22 cellular contexts compared by ENCODE assay signal in the genomic region with DNA sequence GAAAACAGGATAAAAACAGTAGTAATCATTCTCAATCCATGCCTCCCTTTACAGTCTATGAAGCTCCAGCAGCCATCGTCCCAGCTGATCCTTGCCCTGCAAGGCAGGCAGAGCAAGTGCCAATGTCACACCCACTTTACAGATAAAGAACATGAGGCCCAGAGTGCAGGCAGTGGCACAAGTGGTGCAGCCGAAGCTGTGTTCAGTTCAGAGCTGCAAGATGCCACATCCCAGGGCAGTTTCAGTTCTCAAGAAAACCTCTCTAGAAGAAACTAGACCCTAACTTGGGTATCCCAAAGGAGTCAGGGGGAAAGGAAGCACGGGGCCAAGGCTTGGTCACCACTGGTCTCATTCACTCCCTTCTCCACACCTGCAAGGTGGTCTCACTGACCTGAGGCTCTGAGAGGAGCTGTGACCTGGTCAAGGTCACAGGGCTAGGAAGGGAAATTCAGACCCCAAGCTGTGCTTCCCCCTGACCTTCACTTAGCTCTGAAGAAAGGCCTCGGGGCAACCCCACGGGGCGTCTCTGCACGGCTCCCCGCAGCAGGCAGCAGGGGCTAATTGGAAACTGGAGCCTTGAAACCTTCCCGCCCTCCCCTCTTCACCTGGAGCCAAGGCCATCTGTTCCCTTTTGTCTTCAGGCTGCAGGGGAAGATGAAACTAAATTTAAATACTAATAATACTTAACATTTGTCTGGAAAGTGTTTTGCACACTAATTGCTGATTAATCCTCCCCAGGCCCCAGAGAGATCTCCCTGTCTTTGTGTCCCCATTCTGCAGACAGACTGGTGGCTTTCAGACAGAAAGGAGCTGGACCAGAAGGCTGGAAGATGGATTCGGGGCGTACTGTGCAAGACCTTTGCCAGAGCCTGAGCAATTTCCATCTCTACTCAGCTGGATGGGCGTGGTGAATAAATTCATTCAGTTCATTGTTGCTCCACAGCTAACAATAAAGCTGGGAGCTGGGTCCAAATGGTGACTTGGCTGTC. TPM values are rescaled to one million over a fixed set of nuclear protein-coding genes. Genes with fewer than 3 reads are reported as not detected.
DNase-seq lines count a peak whose midpoint lies in the region; ATAC-seq, FAIRE-seq and TF ChIP-seq lines count a peak whose summit lies in the region.
"Had no signal": no experiment of that assay in that cellular context is flagged by ENCODE, and none has a peak within 500 bp of the region (broad histone marks: within the 10 kb centered on the region; RNA-seq: fewer than 3 reads in every experiment).

No MANE protein-coding gene starts in this region.

- no peak overlapping the region for H3K27ac Mint-ChIP-seq in naive thymus-derived CD4-positive, alpha-beta T cell
- H3K27ac Mint-ChIP-seq: activated T-helper 17 cell treated with anti-CD3 and anti-CD28 coated beads, Interleukin-2, amount 50 U/mL, for 72 hours; T-helper 2 cell treated with Interferon-gamma antibody and Interleukin-4, amounts not matched to agents 5 μg/mL and 100 μg/mL, for 36 hours had no signal

- no peaks in the 10 kb centered on the region for H3K36me3 ChIP-seq in GM12878 (ENCODE audit: control insufficient read depth in 2 of 2, insufficient read depth in 2 of 2, low read length in 1 of 2)
- no peaks in the 10 kb centered on the region for H3K36me3 ChIP-seq in naive thymus-derived CD4-positive, alpha-beta T cell (ENCODE audit: control insufficient read depth in 2 of 3, insufficient read depth in 3 of 3, low read length in 3 of 3)
- H3K36me3 ChIP-seq: cardiac muscle cell, esophagus squamous epithelium, pancreas had no signal

- intact Hi-C loops in GM12878 (cut with micrococcal nuclease; ENCODE audit: unreplicated experiment): no loop called here
- intact Hi-C loops in naive thymus-derived CD4-positive, alpha-beta T cell (cut with micrococcal nuclease): no loop called here

- H3K4me1 ChIP-seq in GM12878 (ENCODE audit: control insufficient read depth, insufficient read depth, low read length): no peaks in the 10 kb centered on the region; the same call in 1 of the 2 replicates
- no peaks in the 10 kb centered on the region for H3K4me1 ChIP-seq in naive thymus-derived CD4-positive, alpha-beta T cell (ENCODE audit: control insufficient read depth in 2 of 2, insufficient read depth in 2 of 2, low read length in 2 of 2)
- H3K4me1 ChIP-seq: esophagus squamous epithelium, pancreas, testis had no signal

- no peak for FAIRE-seq in GM12878 (lab: Jason Lieb, UNC)
- FAIRE-seq: H54, pancreas had no signal

- no peaks in the 10 kb centered on the region for H3K9me3 ChIP-seq in GM12878 (replicated peaks; ENCODE audit: control insufficient read depth, insufficient read depth, low read length)
- no peaks in the 10 kb centered on the region for H3K9me3 ChIP-seq in naive thymus-derived CD4-positive, alpha-beta T cell (ENCODE audit: control insufficient read depth in 2 of 3, low read length in 3 of 3)
- H3K9me3 ChIP-seq: esophagus squamous epithelium, pancreas, testis had no signal

- peaks cover 0 to 11% (median 0%) of the 10 kb centered on the region in 11 donors for H3K9me3 Mint-ChIP-seq in naive thymus-derived CD4-positive, alpha-beta T cell
- H3K9me3 Mint-ChIP-seq: activated T-helper 17 cell treated with anti-CD3 and anti-CD28 coated beads, Interleukin-2, amount 50 U/mL, for 72 hours had no signal

- no peak overlapping the region for H3K27ac ChIP-seq in GM12878 (ENCODE audit: control insufficient read depth, insufficient read depth)
- no peak overlapping the region for H3K27ac ChIP-seq in naive thymus-derived CD4-positive, alpha-beta T cell (ENCODE audit: low read depth, low read length)
- H3K27ac ChIP-seq: cardiac muscle cell, esophagus squamous epithelium, pancreas, testis had no signal

- peak; percentile 79 for DNase-seq in DMS 273 (lab: John Stamatoyannopoulos, UW; ENCODE audit: unreplicated experiment)
- peak; percentile 70 for DNase-seq in NCI-H1092 (lab: John Stamatoyannopoulos, UW)
- peak; percentile 66 for DNase-seq in NCI-H2227 (lab: John Stamatoyannopoulos, UW; ENCODE audit: unreplicated experiment)
- no peak for DNase-seq in GM12878 (ENCODE audit: low read depth, low spot score)
- no peak for DNase-seq in naive thymus-derived CD4-positive, alpha-beta T cell
- DNase-seq in OCI-M2 (lab: John Stamatoyannopoulos, UW; ENCODE audit: unreplicated experiment): no peak
- DNase-seq: esophagus squamous epithelium; Karpas-422; NCI-H1436 treated with DMSO at 0.1 percent for 48 hours; pancreas; SIG-M5; stimulated activated CD4-positive, alpha-beta T cell treated with anti-CD3 and anti-CD28 coated beads, Interleukin-2, amount 100 ng/mL, for 48 hours; testis had no signal

- no peak for TF ChIP-seq CTCF in GM12878 (IDR thresholded peaks at IDR 0.05 in 2 of 3, conservative IDR thresholded peaks at IDR 0.05 in 1 of 3; ENCODE audit: control insufficient read depth in 2 of 3, extremely low read depth in 1 of 3, insufficient read depth in 1 of 3, low read depth in 3 of 3, low read length in 3 of 3)

- H3K9ac ChIP-seq in GM12878 (ENCODE audit: control insufficient read depth, insufficient read depth, low read length): no peak overlapping the region

- SMC1A ChIA-PET in GM12878 (lab: Charles Lee; ENCODE audit: uncharacterized antibody, unreplicated experiment): interaction anchor here (1.1 kb wide), 1 partner anchor 48 kb away, joined by 3 read pairs; no protein-coding TSS in a partner anchor

- H3K36me3 Mint-ChIP-seq in naive thymus-derived CD4-positive, alpha-beta T cell: peaks cover 0 to 7% (median 0%) of the 10 kb centered on the region in 5 donors

- no peak overlapping the region for H2AFZ ChIP-seq in GM12878 (ENCODE audit: control insufficient read depth, low read depth, low read length)

- POLR2A ChIA-PET in GM12878 (lab: Charles Lee): no interaction called here
- POLR2A ChIA-PET in naive thymus-derived CD4-positive, alpha-beta T cell (lab: Charles Lee): no interaction called here

- BruUV-seq in GM12878 (replicated peaks; lab: Mats Ljungman, UMichigan): no TSS peak

- H3K4me3 ChIP-seq in GM12878: no peak overlapping the region
- H3K4me3 ChIP-seq in naive thymus-derived CD4-positive, alpha-beta T cell (ENCODE audit: low read length): no peak overlapping the region
- H3K4me3 ChIP-seq: cardiac muscle cell, esophagus squamous epithelium, lung, pancreas, testis had no signal

- WGBS in GM12878 (ENCODE audit: insufficient coverage, insufficient replicate concordance, low lambda C conversion rate, missing lambda C conversion rate): 19% methylated on average over 12 of the region's 12 CpGs

- no peaks in the 10 kb centered on the region for H4K20me1 ChIP-seq in GM12878 (ENCODE audit: control insufficient read depth, insufficient read depth)

- no peaks in the 10 kb centered on the region for H3K27me3 ChIP-seq in GM12878 (replicated peaks in 1 of 2; ENCODE audit: control insufficient read depth in 2 of 2, insufficient read depth in 2 of 2, low read length in 1 of 2)
- H3K27me3 ChIP-seq in naive thymus-derived CD4-positive, alpha-beta T cell (ENCODE audit: control insufficient read depth in 2 of 2, insufficient read depth in 2 of 2, low read length in 2 of 2): no peaks in the 10 kb centered on the region
- H3K27me3 ChIP-seq: cardiac muscle cell, pancreas, testis had no signal

- no peak for TF ChIP-seq POLR2A in GM12878 (IDR thresholded peaks at IDR 0.05; ENCODE audit: low read depth, low read length)

- H3K4me2 ChIP-seq in GM12878 (ENCODE audit: control insufficient read depth, insufficient read depth): no peak overlapping the region

- no peak for TF ChIP-seq RAD21 in GM12878 (IDR thresholded peaks at IDR 0.05; ENCODE audit: insufficient read depth, low read depth, low read length)

- CTCF ChIA-PET in GM12878 (lab: Yijun Ruan, JAX): interaction anchor here (1.0 kb wide), 2 partner anchors 34 to 108 kb away, joined by 3 to 4 read pairs; a partner anchor contains a TSS
- CTCF ChIA-PET in naive thymus-derived CD4-positive, alpha-beta T cell (lab: Charles Lee): no interaction called here

- peaks cover 0 to 4% (median 0%) of the 10 kb centered on the region in 5 donors for H3K27me3 Mint-ChIP-seq in naive thymus-derived CD4-positive, alpha-beta T cell
- H3K27me3 Mint-ChIP-seq: activated T-helper 17 cell treated with anti-CD3 and anti-CD28 coated beads, Interleukin-2, amount 50 U/mL, for 72 hours had no signal

- H3K4me3 Mint-ChIP-seq in naive thymus-derived CD4-positive, alpha-beta T cell: no peak overlapping the region
- H3K4me3 Mint-ChIP-seq: activated T-helper 17 cell treated with anti-CD3 and anti-CD28 coated beads, Interleukin-2, amount 50 U/mL, for 72 hours; T-helper 2 cell treated with Interferon-gamma antibody and Interleukin-4, amounts not matched to agents 5 μg/mL and 100 μg/mL, for 36 hours had no signal

- H3K4me1 Mint-ChIP-seq in naive thymus-derived CD4-positive, alpha-beta T cell: peaks cover 0 to 1% (median 0%) of the 10 kb centered on the region in 7 donors
- H3K4me1 Mint-ChIP-seq: activated T-helper 17 cell treated with anti-CD3 and anti-CD28 coated beads, Interleukin-2, amount 50 U/mL, for 72 hours had no signal

- ATAC-seq in GM12878 (peak; percentile 46), GM18858 (IDR thresholded peaks at IDR 0.05; ENCODE audit: unreplicated experiment) (no peak), GM19324 (IDR thresholded peaks at IDR 0.05; ENCODE audit: low FRiP score, unreplicated experiment) (no peak)
- ATAC-seq in naive thymus-derived CD4-positive, alpha-beta T cell: no peak
- ATAC-seq: activated CD4-positive, CD25-positive, alpha-beta regulatory T cell treated with anti-CD3 and anti-CD28 coated beads, Interleukin-2, amount 50 U/mL, for 24 hours; activated T-helper 17 cell treated with anti-CD3 and anti-CD28 coated beads, Interleukin-2, amount 50 U/mL, for 72 hours; pancreas had no signal

- TF ChIP-seq EP300 in GM12878 (IDR thresholded peaks at IDR 0.05; ENCODE audit: borderline replicate concordance in 1 of 2, control insufficient read depth in 1 of 2, low read depth in 2 of 2, low read length in 2 of 2): no peak

- in situ Hi-C loops in GM12878 (cut with MboI): no loop called here

- RAD21 ChIA-PET in GM12878 (lab: Charles Lee; ENCODE audit: unreplicated experiment): no interaction called here

- no peaks in the 10 kb centered on the region for H3K79me2 ChIP-seq in GM12878 (ENCODE audit: control insufficient read depth, insufficient read depth, low read length)

RNA-seq across cellular contexts. Expression of a gene that starts 34.3 kb away (rescaled TPM):
- total RNA-seq in GM12878 (2013; cell fraction: nucleolus; rRNA removed): not detected in 2 replicates
- total RNA-seq in GM12878 (2014; rRNA removed) (not detected in 2 replicates), GM12878 (2014; rRNA removed; fragmentation: Illumina TruSeq; extraction: Trizol) (not detected in 2 replicates), GM12878 (2021) (0.05 TPM in 2 replicates)
- polyA plus RNA-seq in GM12878 (2011; ENCODE audit: low read depth): not detected
- polyA plus RNA-seq in GM12878 (2011; rRNA removed) (not detected in 2 replicates), GM12878 (2014; fragmentation: Illumina TruSeq; extraction: Trizol) (0.01 TPM in 1 of 2 replicates, not detected in the other), GM12878 (2014; fragmentation: Nextera tagmentation; extraction: Ambion mirVana) (not detected), GM12878 (2014; rRNA removed) (0.04 TPM in 1 of 2 replicates, not detected in the other), GM12878 (2016; fragmentation: Nextera tagmentation; extraction: Ambion mirVana) (under 1 TPM in 1 of 2 experiments, not detected in 1; 0.23 TPM)
- not detected in 2 replicates for polyA plus RNA-seq in GM12878 (2011; cell fraction: cytosol; rRNA removed)
- not detected in 2 replicates for polyA plus RNA-seq in GM12878 (2011; cell fraction: nucleus; rRNA removed)
- polyA plus RNA-seq in GM12878 (2012): not detected in 2 replicates
- polyA minus RNA-seq in GM12878 (2011; rRNA and poly(A)+ RNA removed): not detected in 2 replicates
- polyA minus RNA-seq in GM12878 (2011; cell fraction: cytosol; rRNA and poly(A)+ RNA removed): not detected in 2 replicates
- polyA minus RNA-seq in GM12878 (2011; cell fraction: nucleus; rRNA and poly(A)+ RNA removed): not detected in 2 replicates
- not detected for total RNA-seq in naive thymus-derived CD4-positive, alpha-beta T cell
- polyA plus RNA-seq in naive thymus-derived CD4-positive, alpha-beta T cell: not detected
- total RNA-seq: activated T-helper 17 cell treated with anti-CD3 and anti-CD28 coated beads, Interleukin-2, amount 50 U/mL, for 72 hours; cardiac muscle cell; skeletal muscle tissue had no signal

Comparison
In these comparisons a context has a peak if more than half of its experiments do, and no peak if none do; other contexts are left out.
1. DNase-seq: peak in DMS 273 (single experiment), NCI-H1092 (single experiment) and NCI-H2227 (single experiment); none in GM12878 (single experiment), naive thymus-derived CD4-positive, alpha-beta T cell (0 of 9) and OCI-M2 (single experiment).